ENCODE assay signal across 22 cellular contexts in genomic region chr16:13931845-13932244, GRCh38.
"Had no signal": no experiment of that assay in that cellular context is flagged by ENCODE, and none has a peak within 500 bp of the region (broad histone marks: within the 10 kb centered on the region; RNA-seq: fewer than 3 reads in every experiment).

No MANE protein-coding gene starts in this region.

- H3K27me3 Mint-ChIP-seq: stimulated activated naive B cell treated with anti-CD40 and anti-IgM and Interleukin-4, amounts not matched to agents 10 μg/mL and 1 μg/mL and 100 μg/mL, for 72 hours; stimulated activated naive CD8-positive, alpha-beta T cell treated with anti-CD3 and anti-CD28 coated beads, Interleukin-15, amount 100 ng/mL, for 72 hours had no signal

- H3K9me3 ChIP-seq: esophagus squamous epithelium, heart left ventricle, psoas muscle, spleen, testis, tibial nerve, upper lobe of right lung, vagina had no signal

- H3K4me1 ChIP-seq: spleen, upper lobe of right lung, vagina had no signal

- H3K4me3 Mint-ChIP-seq: nephron progenitor cell; stimulated activated naive B cell treated with anti-CD40 and anti-IgM and Interleukin-4, amounts not matched to agents 10 μg/mL and 1 μg/mL and 100 μg/mL, for 72 hours; stimulated activated naive CD8-positive, alpha-beta T cell treated with anti-CD3 and anti-CD28 coated beads, Interleukin-15, amount 100 ng/mL, for 72 hours had no signal

- H3K27me3 ChIP-seq: esophagus squamous epithelium, heart left ventricle, spleen, testis, tibial nerve, upper lobe of right lung, vagina had no signal

- H3K27ac Mint-ChIP-seq: nephron progenitor cell; stimulated activated naive B cell treated with anti-CD40 and anti-IgM and Interleukin-4, amounts not matched to agents 10 μg/mL and 1 μg/mL and 100 μg/mL, for 72 hours; stimulated activated naive CD8-positive, alpha-beta T cell treated with anti-CD3 and anti-CD28 coated beads, Interleukin-15, amount 100 ng/mL, for 72 hours had no signal

- H3K4me1 Mint-ChIP-seq: nephron progenitor cell; stimulated activated naive B cell treated with anti-CD40 and anti-IgM and Interleukin-4, amounts not matched to agents 10 μg/mL and 1 μg/mL and 100 μg/mL, for 72 hours had no signal

- ATAC-seq: heart left ventricle; left lobe of liver; psoas muscle; sciatic nerve; stimulated activated naive B cell treated with anti-CD40 and anti-IgM and Interleukin-4, amounts not matched to agents 10 μg/mL and 1 μg/mL and 100 μg/mL, for 72 hours; stimulated activated naive CD8-positive, alpha-beta T cell treated with anti-CD3 and anti-CD28 coated beads, Interleukin-15, amount 100 ng/mL, for 72 hours; upper lobe of right lung had no signal

- DNase-seq: effector memory CD4-positive, alpha-beta T cell; esophagus squamous epithelium; heart left ventricle; hippocampal formation; kidney glomerular epithelial cell; mammary epithelial cell; nephron progenitor cell; psoas muscle; retina; spleen; stimulated activated CD4-positive, alpha-beta T cell treated with anti-CD3 and anti-CD28 coated beads, Interleukin-15, amount 100 ng/mL, for 24 hours; stimulated activated CD4-positive, alpha-beta T cell treated with anti-CD3 and anti-CD28 coated beads, Interleukin-1b, Interleukin-23, amount 100 ng/mL, for 48 hours; stimulated activated CD4-positive, alpha-beta T cell treated with anti-CD3 and anti-CD28 coated beads, Interleukin-4, amount 100 ng/mL, for 24 hours; stimulated activated naive B cell treated with anti-CD40 and anti-IgM and Interleukin-4, amounts not matched to agents 10 μg/mL and 1 μg/mL and 100 μg/mL, for 72 hours; stimulated activated naive CD8-positive, alpha-beta T cell treated with anti-CD3 and anti-CD28 coated beads, Interleukin-15, amount 100 ng/mL, for 72 hours; testis; upper lobe of right lung had no signal

- H3K27ac ChIP-seq: epithelial cell of prostate, esophagus squamous epithelium, heart left ventricle, psoas muscle, spleen, testis, tibial nerve, upper lobe of right lung, vagina had no signal

- H3K4me3 ChIP-seq: esophagus squamous epithelium, heart left ventricle, psoas muscle, spleen, testis, tibial nerve, upper lobe of right lung, vagina had no signal

- H3K9me3 Mint-ChIP-seq: nephron progenitor cell; stimulated activated naive CD8-positive, alpha-beta T cell treated with anti-CD3 and anti-CD28 coated beads, Interleukin-15, amount 100 ng/mL, for 72 hours had no signal
